19 cellular contexts compared by ENCODE assay signal in genomic region chr11:103803062-103803461, GRCh38.
DNase-seq lines count a peak whose midpoint lies in the region; TF ChIP-seq lines count a peak whose summit lies in the region.
"Had no signal": no experiment of that assay in that cellular context is flagged by ENCODE, and none has a peak within 500 bp of the region (broad histone marks: within the 10 kb centered on the region; RNA-seq: fewer than 3 reads in every experiment).

No MANE protein-coding gene starts in this region.

- DNase-seq in AG08395 (ENCODE audit: low spot score) (peak; percentile 14), GM23248 (peak; percentile 68), astrocyte of the hippocampus (ENCODE audit: low read depth, low spot score) (peak; percentile 60), kidney epithelial cell (ENCODE audit: low read depth) (peak; percentile 73), DMS153 treated with DMSO at 0.1 percent for 48 hours (lab: John Stamatoyannopoulos, UW; ENCODE audit: unreplicated experiment) (no peak), mammary epithelial cell (no peak), OCI-M2 (lab: John Stamatoyannopoulos, UW; ENCODE audit: unreplicated experiment) (no peak)
- no peak for DNase-seq in activated CD8-positive, alpha-beta memory T cell treated with anti-CD3 and anti-CD28 coated beads for 24 hours
- DNase-seq: activated naive CD8-positive, alpha-beta T cell treated with anti-CD3 and anti-CD28 coated beads, Interleukin-2, amount 50 U/mL, for 24 hours; CD4-positive, CD25-positive, alpha-beta regulatory T cell; central memory CD4-positive, alpha-beta T cell; DND-41; H9; NCI-H1105; NCI-H526 treated with DMSO at 0.1 percent for 48 hours; retina; SJCRH30; stimulated activated CD4-positive, alpha-beta T cell treated with anti-CD3 and anti-CD28 coated beads, Interleukin-15, amount 100 ng/mL, for 24 hours had no signal

- no peaks in the 10 kb centered on the region for H3K79me2 ChIP-seq in GM23248 (ENCODE audit: insufficient read depth)
- no peaks in the 10 kb centered on the region for H3K79me2 ChIP-seq in mammary epithelial cell (ENCODE audit: insufficient read depth, low read length)

- H3K4me1 ChIP-seq in GM23248 (ENCODE audit: insufficient read depth): peaks cover 52% of the 10 kb centered on the region
- peaks cover 8% of the 10 kb centered on the region for H3K4me1 ChIP-seq in mammary epithelial cell (ENCODE audit: insufficient read depth, low read length)
- H3K4me1 ChIP-seq: SJCRH30 had no signal

- BruUV-seq in mammary epithelial cell (replicated peaks; lab: Mats Ljungman, UMichigan): no TSS peak

- CTCF ChIA-PET in mammary epithelial cell (lab: Charles Lee; ENCODE audit: low non-redundant PET): no interaction called here

- intact Hi-C loops in mammary epithelial cell (cut with micrococcal nuclease): no loop called here

- dilution Hi-C loops in mammary epithelial cell (cut with HindIII; ENCODE audit: low sequenced_read_pairs): no loop called here

- H3K4me3 ChIP-seq in GM23248 (no peak overlapping the region), kidney epithelial cell (ENCODE audit: low read depth, low read length) (no peak overlapping the region), mammary epithelial cell (replicated peaks in 1 of 3; ENCODE audit: insufficient read depth in 1 of 3, low read depth in 2 of 3, low read length in 3 of 3) (no peak overlapping the region)
- H3K4me3 ChIP-seq: A549, SJCRH30 had no signal

- H4K20me1 ChIP-seq in GM23248 (ENCODE audit: insufficient read depth) (no peaks in the 10 kb centered on the region), mammary epithelial cell (ENCODE audit: insufficient read depth, low read length) (no peaks in the 10 kb centered on the region)

- no peak for TF ChIP-seq CTCF in kidney epithelial cell (IDR thresholded peaks at IDR 0.05; ENCODE audit: insufficient read depth, low read length, poor library complexity, severe bottlenecking)
- TF ChIP-seq CTCF in mammary epithelial cell (conservative IDR thresholded peaks at IDR 0.05 in 1 of 2, IDR thresholded peaks at IDR 0.05 in 1 of 2; ENCODE audit: extremely low read depth in 1 of 2, insufficient read depth in 1 of 2, low read depth in 1 of 2, low read length in 2 of 2): no peak

- peaks cover 23% of the 10 kb centered on the region for H3F3A ChIP-seq in GM23248 (ENCODE audit: insufficient read depth)

- H2AFZ ChIP-seq in GM23248: no peak overlapping the region; the same call in 1 of the 2 replicates
- no peak overlapping the region for H2AFZ ChIP-seq in mammary epithelial cell (ENCODE audit: low read depth, low read length)

- no peaks in the 10 kb centered on the region for H3K27me3 ChIP-seq in GM23248 (replicated peaks; ENCODE audit: insufficient read depth)
- no peaks in the 10 kb centered on the region for H3K27me3 ChIP-seq in kidney epithelial cell (ENCODE audit: control insufficient read depth, insufficient read depth, low read length)
- no peaks in the 10 kb centered on the region for H3K27me3 ChIP-seq in mammary epithelial cell (ENCODE audit: insufficient read depth, low read length)
- H3K27me3 ChIP-seq: SJCRH30 had no signal

- no peak overlapping the region for H3K9ac ChIP-seq in GM23248
- H3K9ac ChIP-seq in mammary epithelial cell (ENCODE audit: insufficient read depth, low read length): no peak overlapping the region

- 43 to 52% methylated on average over 3 of the region's 3 CpGs for WGBS in GM23248 (ENCODE audit: low coverage in 1 of 2, low lambda C conversion rate in 2 of 2, missing lambda C conversion rate in 2 of 2), 2 experiments
- WGBS in mammary epithelial cell (ENCODE audit: low coverage, missing lambda C conversion rate): 76% methylated on average over 3 of the region's 3 CpGs

- H3K27ac ChIP-seq in GM23248 (no peak overlapping the region), mammary epithelial cell (ENCODE audit: insufficient read depth, low read depth, low read length) (no peak overlapping the region)
- H3K27ac ChIP-seq: SJCRH30 had no signal

- in situ Hi-C loops in GM23248 (cut with MboI) (no loop called here), mammary epithelial cell (cut with MboI; ENCODE audit: low sequenced_read_pairs in 2 of 2) (no loop called here)

- H3K36me3 ChIP-seq in GM23248 (ENCODE audit: low read depth): no peaks in the 10 kb centered on the region
- H3K36me3 ChIP-seq in kidney epithelial cell (ENCODE audit: control insufficient read depth, insufficient read depth, low read length): no peaks in the 10 kb centered on the region
- H3K36me3 ChIP-seq in mammary epithelial cell (ENCODE audit: insufficient read depth, low read length): no peaks in the 10 kb centered on the region
- H3K36me3 ChIP-seq: SJCRH30 had no signal

- no peaks in the 10 kb centered on the region for H3K9me2 ChIP-seq in GM23248 (ENCODE audit: insufficient read depth)

- H3K4me2 ChIP-seq in GM23248 (ENCODE audit: unreplicated experiment): no peak overlapping the region
- no peak overlapping the region for H3K4me2 ChIP-seq in mammary epithelial cell (ENCODE audit: insufficient read depth, low read depth, low read length)
- H3K4me2 ChIP-seq: A549 had no signal

- H3K9me3 ChIP-seq in GM23248 (ENCODE audit: low read depth): no peaks in the 10 kb centered on the region
- H3K9me3 ChIP-seq in mammary epithelial cell (replicated peaks; ENCODE audit: insufficient read depth, low read length): no peaks in the 10 kb centered on the region
- H3K9me3 ChIP-seq: A549, SJCRH30 had no signal

Comparison
In these comparisons a context has a peak if more than half of its experiments do, and no peak if none do; other contexts are left out.
1. DNase-seq: peak in AG08395 (single experiment), GM23248 (single experiment), astrocyte of the hippocampus (single experiment) and kidney epithelial cell (single experiment); none in activated CD8-positive, alpha-beta memory T cell treated with anti-CD3 and anti-CD28 coated beads for 24 hours (single experiment), DMS153 treated with DMSO at 0.1 percent for 48 hours (single experiment), mammary epithelial cell (single experiment) and OCI-M2 (single experiment).